Comparison of ENCODE assay signal across 8 cellular contexts in genomic region chr6:118709859-118710350, GRCh38. TPM values are rescaled to one million over a fixed set of nuclear protein-coding genes. Genes with fewer than 3 reads are reported as not detected.
DNase-seq lines count a peak whose midpoint lies in the region; ATAC-seq, FAIRE-seq and TF ChIP-seq lines count a peak whose summit lies in the region.

No MANE protein-coding gene starts in this region.

- peak overlapping the region; percentile 99 for H3K4me3 Mint-ChIP-seq in activated CD8-positive, alpha-beta T cell treated with anti-CD3 and anti-CD28 coated beads for 36 hours
- peak overlapping the region; percentile 78 for H3K4me3 Mint-ChIP-seq in osteocyte (ENCODE audit: unreplicated experiment)

- no peaks in the 10 kb centered on the region for H3K9me2 ChIP-seq in MM.1S (replicated peaks; ENCODE audit: insufficient read depth, low read length)

- no peak for FAIRE-seq in urothelium cell line (lab: Jason Lieb, UNC)

- CTCF ChIA-PET in GM10248 (lab: Yijun Ruan, JAX): interaction anchor here (1.0 to 2.2 kb wide), 8 partner anchors 10 to 75 kb away, joined by 3 to 8 read pairs (median 4); no protein-coding TSS in a partner anchor
- CTCF ChIA-PET in activated CD8-positive, alpha-beta T cell treated with anti-CD3 and anti-CD28 coated beads for 36 hours (lab: Charles Lee): interaction anchor here (0.7 to 1.9 kb wide), 13 partner anchors 8 to 187 kb away, joined by 3 to 10 read pairs (median 4); no protein-coding TSS in a partner anchor

- peak overlapping the region; percentile 61 for H2AFZ ChIP-seq in MM.1S (ENCODE audit: low read length)

- H3K9ac ChIP-seq in MM.1S (ENCODE audit: low read length): peak overlapping the region; percentile 26; the same call in 1 of the 2 replicates

- intact Hi-C loops in activated CD8-positive, alpha-beta T cell treated with anti-CD3 and anti-CD28 coated beads for 36 hours (cut with micrococcal nuclease): loop anchor here (1.0 to 5.0 kb wide), 5 partner anchors 14 to 182 kb away; partner anchors contain the start of gene ASF1A

- DNase-seq in GM10248 (ENCODE audit: extremely low spot score): peak; percentile 64
- peak; percentile 85 for DNase-seq in MM.1S
- DNase-seq in activated CD8-positive, alpha-beta T cell treated with anti-CD3 and anti-CD28 coated beads for 36 hours: peak; percentile 90
- peak; percentile 54 for DNase-seq in epithelial cell of prostate (ENCODE audit: low read depth, low spot score)
- no peak for DNase-seq in osteocyte (ENCODE audit: extremely low spot score, unreplicated experiment)
- DNase-seq in urothelium cell line (ENCODE audit: low spot score): peak; percentile 62
- DNase-seq in hippocampal formation (lab: John Stamatoyannopoulos, UW): no peak

- H3K9me3 ChIP-seq in MM.1S (replicated peaks; ENCODE audit: insufficient read depth, low read length): no peaks in the 10 kb centered on the region

- no peaks in the 10 kb centered on the region for H3K27me3 Mint-ChIP-seq in activated CD8-positive, alpha-beta T cell treated with anti-CD3 and anti-CD28 coated beads for 36 hours
- no peaks in the 10 kb centered on the region for H3K27me3 Mint-ChIP-seq in osteocyte (ENCODE audit: unreplicated experiment)

- H3K36me3 ChIP-seq in MM.1S (replicated peaks; ENCODE audit: insufficient read depth, low read length): no peaks in the 10 kb centered on the region

- H4K20me1 ChIP-seq in MM.1S (ENCODE audit: insufficient read depth, low read length): no peaks in the 10 kb centered on the region

- H3K27ac Mint-ChIP-seq in activated CD8-positive, alpha-beta T cell treated with anti-CD3 and anti-CD28 coated beads for 36 hours: peak overlapping the region; percentile 98
- peak overlapping the region; percentile 98 for H3K27ac Mint-ChIP-seq in osteocyte (ENCODE audit: unreplicated experiment)

- peaks cover 14% of the 10 kb centered on the region; the same call in 1 of the 2 replicates for H3F3A ChIP-seq in MM.1S (ENCODE audit: insufficient read depth, low read length)

- peak overlapping the region; percentile 38; the same call in 1 of the 2 replicates for H3K27ac ChIP-seq in MM.1S (ENCODE audit: low read length)
- H3K27ac ChIP-seq in epithelial cell of prostate: peak overlapping the region; percentile 90

- no peaks in the 10 kb centered on the region for H3K79me2 ChIP-seq in MM.1S (ENCODE audit: low read length)

- POLR2A ChIA-PET in GM10248 (lab: Yijun Ruan, JAX): no interaction called here
- POLR2A ChIA-PET in activated CD8-positive, alpha-beta T cell treated with anti-CD3 and anti-CD28 coated beads for 36 hours (lab: Charles Lee): interaction anchor here (0.6 to 4.1 kb wide), 31 partner anchors 9 to 187 kb away, joined by 3 to 39 read pairs (median 5); partner anchors contain the start of genes ASF1A and CEP85L

- peaks cover 71% of the 10 kb centered on the region for H3K4me1 Mint-ChIP-seq in activated CD8-positive, alpha-beta T cell treated with anti-CD3 and anti-CD28 coated beads for 36 hours (ENCODE audit: low read depth)
- peaks cover 48% of the 10 kb centered on the region for H3K4me1 Mint-ChIP-seq in osteocyte (ENCODE audit: unreplicated experiment)

- no peaks in the 10 kb centered on the region for H3K9me3 Mint-ChIP-seq in activated CD8-positive, alpha-beta T cell treated with anti-CD3 and anti-CD28 coated beads for 36 hours
- H3K9me3 Mint-ChIP-seq in osteocyte (ENCODE audit: unreplicated experiment): no peaks in the 10 kb centered on the region

- no peaks in the 10 kb centered on the region for H3K27me3 ChIP-seq in MM.1S (replicated peaks; ENCODE audit: insufficient read depth, low read length)

- H3K4me2 ChIP-seq in MM.1S (ENCODE audit: low read depth, low read length): peak overlapping the region; percentile 68

- H3K4me1 ChIP-seq in MM.1S (ENCODE audit: low read length): peaks cover 31% of the 10 kb centered on the region

- peak; percentile 90 for ATAC-seq in GM21825 (IDR thresholded peaks at IDR 0.05; ENCODE audit: unreplicated experiment)
- peak; percentile 76 for ATAC-seq in activated CD8-positive, alpha-beta T cell treated with anti-CD3 and anti-CD28 coated beads for 36 hours

- TF ChIP-seq CTCF in GM10248 (IDR thresholded peaks at IDR 0.05; ENCODE audit: control extremely low read depth, extremely low read depth, low read depth, missing control alignments): no peak
- no peak for TF ChIP-seq CTCF in MM.1S (IDR thresholded peaks at IDR 0.05; ENCODE audit: low read length)
- TF ChIP-seq CTCF in activated CD8-positive, alpha-beta T cell treated with anti-CD3 and anti-CD28 coated beads for 36 hours (IDR thresholded peaks at IDR 0.05): no peak
- no peak for TF ChIP-seq CTCF in osteocyte (IDR thresholded peaks at IDR 0.05)

- H3K4me3 ChIP-seq in MM.1S (ENCODE audit: low read length): peak overlapping the region; percentile 55

- peaks cover 31% of the 10 kb centered on the region for H3K36me3 Mint-ChIP-seq in activated CD8-positive, alpha-beta T cell treated with anti-CD3 and anti-CD28 coated beads for 36 hours (ENCODE audit: low read depth)
- no peaks in the 10 kb centered on the region for H3K36me3 Mint-ChIP-seq in osteocyte (ENCODE audit: unreplicated experiment)

RNA-seq across cellular contexts. Expression of gene CEP85L, which starts 58.5 kb away (rescaled TPM):
- 10 to 100 TPM; 39.6 to 40.3 TPM for total RNA-seq in activated CD8-positive, alpha-beta T cell treated with anti-CD3 and anti-CD28 coated beads for 36 hours
- total RNA-seq in osteocyte: 10.4 and 10.6 TPM in 2 replicates

Comparison
In these comparisons a context has a peak if more than half of its experiments do, and no peak if none do; other contexts are left out.
1. DNase-seq: peak in GM10248 (single experiment), MM.1S (single experiment), activated CD8-positive, alpha-beta T cell treated with anti-CD3 and anti-CD28 coated beads for 36 hours (single experiment), epithelial cell of prostate (single experiment) and urothelium cell line (single experiment); none in osteocyte (single experiment) and hippocampal formation (0 of 2).